In genomic region chr13:98445340-98446233, GRCh38 we compare ENCODE assay signal across 8 cellular contexts.
DNase-seq lines count a peak whose midpoint lies in the region; ATAC-seq and TF ChIP-seq lines count a peak whose summit lies in the region.

No MANE protein-coding gene starts in this region.

- DNase-seq in NCI-H2081 (lab: John Stamatoyannopoulos, UW) (peak; percentile 47 to 55), NCI-H2081 treated with DMSO at 0.1 percent for 48 hours (lab: John Stamatoyannopoulos, UW) (no peak), NB4 (ENCODE audit: low read depth) (peak; percentile 79), cardiac fibroblast (ENCODE audit: low read depth in 2 of 2) (peak; percentile 59 to 60), left lobe of liver (ENCODE audit: low spot score) (peak; percentile 71)
- DNase-seq in activated CD4-positive, CD25-positive, alpha-beta regulatory T cell (lab: John Stamatoyannopoulos, UW): peak; percentile 47 to 63 (median 60)
- DNase-seq in stimulated activated CD8-positive, alpha-beta memory T cell treated with anti-CD3 and anti-CD28 coated beads, Interleukin-12 subunit alpha, Interleukin-12 subunit beta, amount 100 ng/mL, for 1 hour (ENCODE audit: low read depth): peak; percentile 67

- ATAC-seq in HG02588 (IDR thresholded peaks at IDR 0.05; ENCODE audit: unreplicated experiment) (peak; percentile 94), left lobe of liver (peak; percentile 89)

- H3K4me3 ChIP-seq in NB4 (ENCODE audit: low read depth, low read length) (no peak overlapping the region), cardiac fibroblast (replicated peaks in 1 of 2; ENCODE audit: low read depth in 2 of 2, low read length in 2 of 2) (no peak overlapping the region)

- TF ChIP-seq CTCF in NB4 (IDR thresholded peaks at IDR 0.05; ENCODE audit: low read depth, low read length) (peak; percentile 96), cardiac fibroblast (IDR thresholded peaks at IDR 0.05; ENCODE audit: low read depth, low read length) (peak; percentile 97)

- TF ChIP-seq POLR2A in NB4 (IDR thresholded peaks at IDR 0.05; ENCODE audit: extremely low read depth, insufficient read length): no peak
